Comparison of ENCODE assay signal across 15 cellular contexts in the genomic region with DNA sequence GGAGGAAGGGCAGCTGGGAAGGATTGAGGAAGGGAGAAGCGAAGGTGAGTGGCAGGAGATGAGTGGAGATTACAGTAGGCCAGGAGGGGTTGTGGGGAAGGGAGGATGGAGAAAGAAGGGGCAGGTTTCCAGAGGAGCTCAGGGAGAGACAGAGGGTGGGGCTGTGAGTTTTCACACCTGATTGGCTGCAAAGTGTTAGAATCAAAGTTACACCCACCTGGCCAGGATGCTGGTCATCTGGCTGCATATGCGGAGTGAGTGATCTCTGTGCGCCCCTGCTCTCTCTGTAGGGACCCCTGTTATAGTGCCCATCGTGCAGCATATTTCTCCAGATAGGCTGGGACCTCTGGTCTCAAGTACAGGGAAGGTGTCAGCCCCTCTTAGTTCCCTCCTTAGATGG. TPM values are rescaled to one million over a fixed set of nuclear protein-coding genes. Genes with fewer than 3 reads are reported as not detected.
"Had no signal": no experiment of that assay in that cellular context is flagged by ENCODE, and none has a peak within 500 bp of the region (broad histone marks: within the 10 kb centered on the region; RNA-seq: fewer than 3 reads in every experiment).

No MANE protein-coding gene starts in this region.

- H3K27ac Mint-ChIP-seq: activated naive CD4-positive, alpha-beta T cell treated with anti-CD3 and anti-CD28 coated beads, Interleukin-2, amount 10 ng/mL, durations not matched to agents 7 days and 5 days had no signal

- H3K4me3 Mint-ChIP-seq: activated naive CD4-positive, alpha-beta T cell treated with anti-CD3 and anti-CD28 coated beads, Interleukin-2, amount 10 ng/mL, durations not matched to agents 7 days and 5 days; stimulated activated naive CD8-positive, alpha-beta T cell treated with anti-CD3 and anti-CD28 coated beads, Interleukin-15, amount 100 ng/mL, for 72 hours had no signal

- ATAC-seq: gastroesophageal sphincter, left ventricle myocardium superior had no signal

- H3K9me3 ChIP-seq: ascending aorta, breast epithelium, gastroesophageal sphincter, ovary, right lobe of liver, testis, upper lobe of left lung had no signal

- H3K4me2 ChIP-seq: smooth muscle cell had no signal

- H3K27me3 ChIP-seq: ascending aorta, breast epithelium, gastroesophageal sphincter, ovary, right lobe of liver, testis, upper lobe of left lung had no signal

- H3K27ac ChIP-seq: ascending aorta, breast epithelium, gastroesophageal sphincter, ovary, right lobe of liver, testis, upper lobe of left lung had no signal

- H3K36me3 ChIP-seq: ascending aorta, breast epithelium, gastroesophageal sphincter, ovary, right lobe of liver had no signal

- H3K27me3 Mint-ChIP-seq: activated naive CD4-positive, alpha-beta T cell treated with anti-CD3 and anti-CD28 coated beads, Interleukin-2, amount 10 ng/mL, durations not matched to agents 7 days and 5 days; stimulated activated naive CD8-positive, alpha-beta T cell treated with anti-CD3 and anti-CD28 coated beads, Interleukin-15, amount 100 ng/mL, for 72 hours had no signal

- H3K4me1 ChIP-seq: ascending aorta, breast epithelium, gastroesophageal sphincter, right lobe of liver, testis, upper lobe of left lung had no signal

- H3K4me3 ChIP-seq: ascending aorta, breast epithelium, gastroesophageal sphincter, ovary, right lobe of liver, smooth muscle cell, testis, upper lobe of left lung had no signal

- DNase-seq: activated CD4-positive, alpha-beta T cell treated with anti-CD3 and anti-CD28 coated beads, Interleukin-2, amount 50 U/mL, for 48 hours; activated naive CD4-positive, alpha-beta T cell treated with anti-CD3 and anti-CD28 coated beads, Interleukin-2, amount 10 ng/mL, durations not matched to agents 7 days and 5 days; erythroblast; left ventricle myocardium superior; mesenchymal stem cell; ovary; stimulated activated naive CD8-positive, alpha-beta T cell treated with anti-CD3 and anti-CD28 coated beads, Interleukin-15, amount 100 ng/mL, for 72 hours; testis had no signal

RNA-seq across cellular contexts. Expression of a gene that starts 18.3 kb away (rescaled TPM):
- polyA plus RNA-seq: neural cell had no signal
